22 cellular contexts compared by ENCODE assay signal in genomic region chr21:31686272-31686913, GRCh38. TPM values are rescaled to one million over a fixed set of nuclear protein-coding genes. Genes with fewer than 3 reads are reported as not detected.
A peak's percentile ranks its signal among the peaks of the same experiment; 100 is the strongest.
DNase-seq lines count a peak whose midpoint lies in the region; ATAC-seq and TF ChIP-seq lines count a peak whose summit lies in the region.
"Had no signal": no experiment of that assay in that cellular context is flagged by ENCODE, and none has a peak within 500 bp of the region (broad histone marks: within the 10 kb centered on the region; RNA-seq: fewer than 3 reads in every experiment).

No MANE protein-coding gene starts in this region.

- intact Hi-C loops in right cardiac atrium (cut with DNase I) (no loop called here), esophagus squamous epithelium (cut with DNase I) (no loop called here)
- intact Hi-C loops in activated CD4-positive, alpha-beta T cell treated with anti-CD3 and anti-CD28 coated beads for 36 hours (cut with DNase I, micrococcal nuclease): no loop called here

- in situ Hi-C loops in GM13977 (cut with MboI; ENCODE audit: low pct_unique_long_range_greater_than_20kb, low sequenced_read_pairs, unreplicated experiment): no loop called here

- peak overlapping the region; percentile 48 for H3K27ac Mint-ChIP-seq in activated T-cell treated with anti-CD3 and anti-CD28 coated beads, Interleukin-2, amount 50 U/mL, for 72 hours
- H3K27ac Mint-ChIP-seq in stimulated activated naive CD8-positive, alpha-beta T cell treated with anti-CD3 and anti-CD28 coated beads, Interleukin-15, amount 100 ng/mL, for 72 hours: no peak overlapping the region
- H3K27ac Mint-ChIP-seq in activated CD4-positive, alpha-beta T cell treated with anti-CD3 and anti-CD28 coated beads for 36 hours: no peak overlapping the region

- TF ChIP-seq CTCF in GM13977 (IDR thresholded peaks at IDR 0.05; ENCODE audit: extremely low read depth, insufficient read depth, missing control alignments): no peak
- TF ChIP-seq CTCF in esophagus squamous epithelium (IDR thresholded peaks at IDR 0.05): no peak

- H3K27ac ChIP-seq in right cardiac atrium (ENCODE audit: low read length): no peak overlapping the region
- H3K27ac ChIP-seq in esophagus squamous epithelium: no peak overlapping the region
- H3K27ac ChIP-seq: 22Rv1, SJCRH30 had no signal

- peaks cover 16 to 100% (median 28%) of the 10 kb centered on the region in 3 donors for H3K36me3 ChIP-seq in esophagus squamous epithelium

- no peak overlapping the region for H3K4me3 Mint-ChIP-seq in activated T-cell treated with anti-CD3 and anti-CD28 coated beads, Interleukin-2, amount 50 U/mL, for 72 hours
- H3K4me3 Mint-ChIP-seq in stimulated activated naive CD8-positive, alpha-beta T cell treated with anti-CD3 and anti-CD28 coated beads, Interleukin-15, amount 100 ng/mL, for 72 hours: no peak overlapping the region
- no peak overlapping the region for H3K4me3 Mint-ChIP-seq in activated CD4-positive, alpha-beta T cell treated with anti-CD3 and anti-CD28 coated beads for 36 hours
- H3K4me3 Mint-ChIP-seq: CD14-positive monocyte, IgD-negative memory B cell had no signal

- H3K36me3 Mint-ChIP-seq in activated T-cell treated with anti-CD3 and anti-CD28 coated beads, Interleukin-2, amount 50 U/mL, for 72 hours (ENCODE audit: insufficient read depth in 2 of 2): peaks cover 4 to 26% of the 10 kb centered on the region in 2 donors
- H3K36me3 Mint-ChIP-seq in activated CD4-positive, alpha-beta T cell treated with anti-CD3 and anti-CD28 coated beads for 36 hours (ENCODE audit: low read depth): peaks cover 73% of the 10 kb centered on the region

- no peaks in the 10 kb centered on the region for H3K27me3 Mint-ChIP-seq in activated T-cell treated with anti-CD3 and anti-CD28 coated beads, Interleukin-2, amount 50 U/mL, for 72 hours (ENCODE audit: low read depth)
- no peaks in the 10 kb centered on the region for H3K27me3 Mint-ChIP-seq in stimulated activated naive CD8-positive, alpha-beta T cell treated with anti-CD3 and anti-CD28 coated beads, Interleukin-15, amount 100 ng/mL, for 72 hours
- no peaks in the 10 kb centered on the region for H3K27me3 Mint-ChIP-seq in activated CD4-positive, alpha-beta T cell treated with anti-CD3 and anti-CD28 coated beads for 36 hours
- H3K27me3 Mint-ChIP-seq: IgD-negative memory B cell had no signal

- CTCF ChIA-PET in activated CD4-positive, alpha-beta T cell treated with anti-CD3 and anti-CD28 coated beads for 36 hours (lab: Charles Lee): interaction anchor here (0.6 to 1.2 kb wide), 4 partner anchors 9 to 189 kb away, joined by 3 read pairs; no protein-coding TSS in a partner anchor

- TF ChIP-seq POLR2A in esophagus squamous epithelium (IDR thresholded peaks at IDR 0.05): no peak

- H3K4me1 ChIP-seq in right cardiac atrium (ENCODE audit: control insufficient read depth, insufficient read depth, low read length) (no peaks in the 10 kb centered on the region), esophagus squamous epithelium (no peaks in the 10 kb centered on the region)
- H3K4me1 ChIP-seq: SJCRH30 had no signal

- WGBS in right cardiac atrium: 65% methylated on average over 7 of the region's 7 CpGs
- WGBS in esophagus squamous epithelium, 2 donors: 60 to 88% methylated on average over 3 to 7 of the region's 7 CpGs

- H3K4me1 Mint-ChIP-seq in activated T-cell treated with anti-CD3 and anti-CD28 coated beads, Interleukin-2, amount 50 U/mL, for 72 hours (ENCODE audit: low read depth): no peaks in the 10 kb centered on the region
- no peaks in the 10 kb centered on the region for H3K4me1 Mint-ChIP-seq in stimulated activated naive CD8-positive, alpha-beta T cell treated with anti-CD3 and anti-CD28 coated beads, Interleukin-15, amount 100 ng/mL, for 72 hours
- no peaks in the 10 kb centered on the region for H3K4me1 Mint-ChIP-seq in activated CD4-positive, alpha-beta T cell treated with anti-CD3 and anti-CD28 coated beads for 36 hours
- H3K4me1 Mint-ChIP-seq: CD14-positive monocyte had no signal

- POLR2A ChIA-PET in activated CD4-positive, alpha-beta T cell treated with anti-CD3 and anti-CD28 coated beads for 36 hours (lab: Charles Lee): interaction anchor here (0.5 to 0.6 kb wide), 2 partner anchors 19 to 368 kb away, joined by 3 to 4 read pairs; no protein-coding TSS in a partner anchor

- no peak for ATAC-seq in activated T-cell treated with anti-CD3 and anti-CD28 coated beads, Interleukin-2, amount 50 U/mL, for 72 hours (replicated peaks in 1 of 2)
- peak; percentile 41 to 51 for ATAC-seq in right cardiac atrium
- no peak for ATAC-seq in stimulated activated naive CD8-positive, alpha-beta T cell treated with anti-CD3 and anti-CD28 coated beads, Interleukin-15, amount 100 ng/mL, for 72 hours
- no peak for ATAC-seq in activated CD4-positive, alpha-beta T cell treated with anti-CD3 and anti-CD28 coated beads for 36 hours
- ATAC-seq: PC-3 had no signal

- H3K27me3 ChIP-seq in right cardiac atrium (ENCODE audit: control insufficient read depth, insufficient read depth) (no peaks in the 10 kb centered on the region), esophagus squamous epithelium (no peaks in the 10 kb centered on the region)
- H3K27me3 ChIP-seq: SJCRH30 had no signal

- no peak for DNase-seq in activated T-cell treated with anti-CD3 and anti-CD28 coated beads, Interleukin-2, amount 50 U/mL, for 72 hours
- DNase-seq in activated T-cell treated with anti-CD3 and anti-CD28 coated beads for 4 hours (no peak), cerebellar nuclear complex (lab: John Stamatoyannopoulos, UW) (peak; percentile 2 to 53), right cardiac atrium (no peak), GM13977 (ENCODE audit: low spot score) (no peak), esophagus squamous epithelium (lab: John Stamatoyannopoulos, UW) (no peak)
- no peak for DNase-seq in stimulated activated naive CD8-positive, alpha-beta T cell treated with anti-CD3 and anti-CD28 coated beads, Interleukin-15, amount 100 ng/mL, for 72 hours
- no peak for DNase-seq in activated CD4-positive, alpha-beta T cell treated with anti-CD3 and anti-CD28 coated beads for 36 hours
- DNase-seq: DND-41, H7, Karpas-422, NCI-H1048, NCI-H1436, NCI-H1930, NCI-H226, NCI-H524, PC-3, RPMI8226, SJCRH30 had no signal

- H3K4me3 ChIP-seq in right cardiac atrium (ENCODE audit: low read length): no peak overlapping the region
- H3K4me3 ChIP-seq in esophagus squamous epithelium: no peak overlapping the region
- H3K4me3 ChIP-seq: SJCRH30 had no signal

- H3K9me3 ChIP-seq in right cardiac atrium (ENCODE audit: control insufficient read depth, low read length) (no peaks in the 10 kb centered on the region), esophagus squamous epithelium (no peaks in the 10 kb centered on the region)
- H3K9me3 ChIP-seq: SJCRH30 had no signal

- no peaks in the 10 kb centered on the region for H3K9me3 Mint-ChIP-seq in activated T-cell treated with anti-CD3 and anti-CD28 coated beads, Interleukin-2, amount 50 U/mL, for 72 hours
- no peaks in the 10 kb centered on the region for H3K9me3 Mint-ChIP-seq in stimulated activated naive CD8-positive, alpha-beta T cell treated with anti-CD3 and anti-CD28 coated beads, Interleukin-15, amount 100 ng/mL, for 72 hours
- no peaks in the 10 kb centered on the region for H3K9me3 Mint-ChIP-seq in activated CD4-positive, alpha-beta T cell treated with anti-CD3 and anti-CD28 coated beads for 36 hours (ENCODE audit: low read depth)
- H3K9me3 Mint-ChIP-seq: CD14-positive monocyte, IgD-negative memory B cell had no signal

RNA-seq across cellular contexts. Expression of gene SOD1, which starts 26.9 kb away (rescaled TPM):
- total RNA-seq in activated T-cell treated with anti-CD3 and anti-CD28 coated beads, Interleukin-2, amount 50 U/mL, for 72 hours: 100 to 1,000 TPM; 106 to 114 TPM
- total RNA-seq in right cardiac atrium: 100 to 1,000 TPM; 331 to 391 (median 359) TPM
- 665 TPM for polyA plus RNA-seq in right cardiac atrium
- 100 to 1,000 TPM; 232 to 284 TPM for total RNA-seq in activated CD4-positive, alpha-beta T cell treated with anti-CD3 and anti-CD28 coated beads for 36 hours
- 100 to 1,000 TPM; 160 to 328 (median 221) TPM for total RNA-seq in esophagus squamous epithelium

RNA-seq across cellular contexts. Expression of gene SCAF4, which starts 45.5 kb away (rescaled TPM):
- 10 to 100 TPM; 44.7 to 46.0 TPM for total RNA-seq in activated T-cell treated with anti-CD3 and anti-CD28 coated beads, Interleukin-2, amount 50 U/mL, for 72 hours
- total RNA-seq in right cardiac atrium: 10 to 100 TPM; 17.4 to 22.1 (median 20.3) TPM
- polyA plus RNA-seq in right cardiac atrium: 9.7 TPM
- 10 to 100 TPM; 47.1 to 62.8 TPM for total RNA-seq in activated CD4-positive, alpha-beta T cell treated with anti-CD3 and anti-CD28 coated beads for 36 hours
- total RNA-seq in esophagus squamous epithelium: 10 to 100 TPM in 3 of 4 donors, 1 to 10 TPM in 1; 8.3 to 18.1 (median 15.0) TPM

Comparison
In these comparisons a context has a peak if more than half of its experiments do, and no peak if none do; other contexts are left out.
1. ATAC-seq: peak in right cardiac atrium (2 of 2); none in activated T-cell treated with anti-CD3 and anti-CD28 coated beads, Interleukin-2, amount 50 U/mL, for 72 hours (0 of 2), stimulated activated naive CD8-positive, alpha-beta T cell treated with anti-CD3 and anti-CD28 coated beads, Interleukin-15, amount 100 ng/mL, for 72 hours (single experiment) and activated CD4-positive, alpha-beta T cell treated with anti-CD3 and anti-CD28 coated beads for 36 hours (single experiment).
2. DNase-seq: peak in cerebellar nuclear complex (2 of 2); none in activated T-cell treated with anti-CD3 and anti-CD28 coated beads, Interleukin-2, amount 50 U/mL, for 72 hours (0 of 2), activated T-cell treated with anti-CD3 and anti-CD28 coated beads for 4 hours (single experiment), right cardiac atrium (0 of 3), GM13977 (single experiment), stimulated activated naive CD8-positive, alpha-beta T cell treated with anti-CD3 and anti-CD28 coated beads, Interleukin-15, amount 100 ng/mL, for 72 hours (0 of 2), activated CD4-positive, alpha-beta T cell treated with anti-CD3 and anti-CD28 coated beads for 36 hours (single experiment) and esophagus squamous epithelium (single experiment).